ENCODE assay signal across 1 cellular context in genomic region chr2:205680903-205681302, GRCh38.
TF ChIP-seq lines count a peak whose summit lies in the region.

No MANE protein-coding gene starts in this region.

TF ChIP-seq in H1, 55 proteins besides CTCF, POLR2A, EP300 and RAD21:
- TF ChIP-seq KDM1A (IDR thresholded peaks at IDR 0.05; ENCODE audit: borderline replicate concordance, low read length) (no peak), KDM4A (IDR thresholded peaks at IDR 0.05; ENCODE audit: low read depth, low read length, severe bottlenecking) (no peak), SAP30 (IDR thresholded peaks at IDR 0.05; ENCODE audit: insufficient read depth, insufficient replicate concordance, low read length) (no peak), ZNF274 (IDR thresholded peaks at IDR 0.05; ENCODE audit: borderline replicate concordance, extremely low read depth, low read length) (no peak), CEBPB (IDR thresholded peaks at IDR 0.05; ENCODE audit: low read depth, low read length) (no peak), NRF1 (IDR thresholded peaks at IDR 0.05; ENCODE audit: low read depth, low read length) (no peak), CHD2 (IDR thresholded peaks at IDR 0.05; ENCODE audit: low read length) (no peak), GTF2F1 (IDR thresholded peaks at IDR 0.05; ENCODE audit: borderline replicate concordance, low read depth, low read length) (no peak), POLR2AphosphoS5 (IDR thresholded peaks at IDR 0.05; ENCODE audit: low read depth, low read length) (no peak), HDAC6 (IDR thresholded peaks at IDR 0.05; ENCODE audit: low read depth, low read length) (no peak), SIN3A (conservative IDR thresholded peaks at IDR 0.05 in 1 of 2, IDR thresholded peaks at IDR 0.05 in 1 of 2; ENCODE audit: low read depth in 1 of 2, low read length in 2 of 2) (no peak), SP1 (IDR thresholded peaks at IDR 0.05; ENCODE audit: low read depth, low read length) (no peak), BACH1 (IDR thresholded peaks at IDR 0.05; ENCODE audit: low read length) (no peak), JUN (IDR thresholded peaks at IDR 0.05; ENCODE audit: low read depth, low read length) (no peak), CHD1 (IDR thresholded peaks at IDR 0.05; ENCODE audit: low read depth, low read length) (no peak), ASH2L (IDR thresholded peaks at IDR 0.05; ENCODE audit: low read length) (no peak), EGR1 (IDR thresholded peaks at IDR 0.05; ENCODE audit: borderline replicate concordance, low read depth, low read length) (no peak), GABPA (IDR thresholded peaks at IDR 0.05; ENCODE audit: borderline replicate concordance, insufficient read depth, low read length) (no peak)
- TF ChIP-seq, protein P1, sequence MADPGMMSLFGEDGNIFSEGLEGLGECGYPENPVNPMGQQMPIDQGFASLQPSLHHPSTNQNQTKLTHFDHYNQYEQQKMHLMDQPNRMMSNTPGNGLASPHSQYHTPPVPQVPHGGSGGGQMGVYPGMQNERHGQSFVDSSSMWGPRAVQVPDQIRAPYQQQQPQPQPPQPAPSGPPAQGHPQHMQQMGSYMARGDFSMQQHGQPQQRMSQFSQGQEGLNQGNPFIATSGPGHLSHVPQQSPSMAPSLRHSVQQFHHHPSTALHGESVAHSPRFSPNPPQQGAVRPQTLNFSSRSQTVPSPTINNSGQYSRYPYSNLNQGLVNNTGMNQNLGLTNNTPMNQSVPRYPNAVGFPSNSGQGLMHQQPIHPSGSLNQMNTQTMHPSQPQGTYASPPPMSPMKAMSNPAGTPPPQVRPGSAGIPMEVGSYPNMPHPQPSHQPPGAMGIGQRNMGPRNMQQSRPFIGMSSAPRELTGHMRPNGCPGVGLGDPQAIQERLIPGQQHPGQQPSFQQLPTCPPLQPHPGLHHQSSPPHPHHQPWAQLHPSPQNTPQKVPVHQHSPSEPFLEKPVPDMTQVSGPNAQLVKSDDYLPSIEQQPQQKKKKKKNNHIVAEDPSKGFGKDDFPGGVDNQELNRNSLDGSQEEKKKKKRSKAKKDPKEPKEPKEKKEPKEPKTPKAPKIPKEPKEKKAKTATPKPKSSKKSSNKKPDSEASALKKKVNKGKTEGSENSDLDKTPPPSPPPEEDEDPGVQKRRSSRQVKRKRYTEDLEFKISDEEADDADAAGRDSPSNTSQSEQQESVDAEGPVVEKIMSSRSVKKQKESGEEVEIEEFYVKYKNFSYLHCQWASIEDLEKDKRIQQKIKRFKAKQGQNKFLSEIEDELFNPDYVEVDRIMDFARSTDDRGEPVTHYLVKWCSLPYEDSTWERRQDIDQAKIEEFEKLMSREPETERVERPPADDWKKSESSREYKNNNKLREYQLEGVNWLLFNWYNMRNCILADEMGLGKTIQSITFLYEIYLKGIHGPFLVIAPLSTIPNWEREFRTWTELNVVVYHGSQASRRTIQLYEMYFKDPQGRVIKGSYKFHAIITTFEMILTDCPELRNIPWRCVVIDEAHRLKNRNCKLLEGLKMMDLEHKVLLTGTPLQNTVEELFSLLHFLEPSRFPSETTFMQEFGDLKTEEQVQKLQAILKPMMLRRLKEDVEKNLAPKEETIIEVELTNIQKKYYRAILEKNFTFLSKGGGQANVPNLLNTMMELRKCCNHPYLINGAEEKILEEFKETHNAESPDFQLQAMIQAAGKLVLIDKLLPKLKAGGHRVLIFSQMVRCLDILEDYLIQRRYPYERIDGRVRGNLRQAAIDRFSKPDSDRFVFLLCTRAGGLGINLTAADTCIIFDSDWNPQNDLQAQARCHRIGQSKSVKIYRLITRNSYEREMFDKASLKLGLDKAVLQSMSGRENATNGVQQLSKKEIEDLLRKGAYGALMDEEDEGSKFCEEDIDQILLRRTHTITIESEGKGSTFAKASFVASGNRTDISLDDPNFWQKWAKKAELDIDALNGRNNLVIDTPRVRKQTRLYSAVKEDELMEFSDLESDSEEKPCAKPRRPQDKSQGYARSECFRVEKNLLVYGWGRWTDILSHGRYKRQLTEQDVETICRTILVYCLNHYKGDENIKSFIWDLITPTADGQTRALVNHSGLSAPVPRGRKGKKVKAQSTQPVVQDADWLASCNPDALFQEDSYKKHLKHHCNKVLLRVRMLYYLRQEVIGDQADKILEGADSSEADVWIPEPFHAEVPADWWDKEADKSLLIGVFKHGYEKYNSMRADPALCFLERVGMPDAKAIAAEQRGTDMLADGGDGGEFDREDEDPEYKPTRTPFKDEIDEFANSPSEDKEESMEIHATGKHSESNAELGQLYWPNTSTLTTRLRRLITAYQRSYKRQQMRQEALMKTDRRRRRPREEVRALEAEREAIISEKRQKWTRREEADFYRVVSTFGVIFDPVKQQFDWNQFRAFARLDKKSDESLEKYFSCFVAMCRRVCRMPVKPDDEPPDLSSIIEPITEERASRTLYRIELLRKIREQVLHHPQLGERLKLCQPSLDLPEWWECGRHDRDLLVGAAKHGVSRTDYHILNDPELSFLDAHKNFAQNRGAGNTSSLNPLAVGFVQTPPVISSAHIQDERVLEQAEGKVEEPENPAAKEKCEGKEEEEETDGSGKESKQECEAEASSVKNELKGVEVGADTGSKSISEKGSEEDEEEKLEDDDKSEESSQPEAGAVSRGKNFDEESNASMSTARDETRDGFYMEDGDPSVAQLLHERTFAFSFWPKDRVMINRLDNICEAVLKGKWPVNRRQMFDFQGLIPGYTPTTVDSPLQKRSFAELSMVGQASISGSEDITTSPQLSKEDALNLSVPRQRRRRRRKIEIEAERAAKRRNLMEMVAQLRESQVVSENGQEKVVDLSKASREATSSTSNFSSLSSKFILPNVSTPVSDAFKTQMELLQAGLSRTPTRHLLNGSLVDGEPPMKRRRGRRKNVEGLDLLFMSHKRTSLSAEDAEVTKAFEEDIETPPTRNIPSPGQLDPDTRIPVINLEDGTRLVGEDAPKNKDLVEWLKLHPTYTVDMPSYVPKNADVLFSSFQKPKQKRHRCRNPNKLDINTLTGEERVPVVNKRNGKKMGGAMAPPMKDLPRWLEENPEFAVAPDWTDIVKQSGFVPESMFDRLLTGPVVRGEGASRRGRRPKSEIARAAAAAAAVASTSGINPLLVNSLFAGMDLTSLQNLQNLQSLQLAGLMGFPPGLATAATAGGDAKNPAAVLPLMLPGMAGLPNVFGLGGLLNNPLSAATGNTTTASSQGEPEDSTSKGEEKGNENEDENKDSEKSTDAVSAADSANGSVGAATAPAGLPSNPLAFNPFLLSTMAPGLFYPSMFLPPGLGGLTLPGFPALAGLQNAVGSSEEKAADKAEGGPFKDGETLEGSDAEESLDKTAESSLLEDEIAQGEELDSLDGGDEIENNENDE (IDR thresholded peaks at IDR 0.05; ENCODE audit: insufficient replicate concordance, low read length): no peak
TF ChIP-seq in H1: peak in this region for 0.
